ENCODE assay signal across 1 cellular context in the genomic region with DNA sequence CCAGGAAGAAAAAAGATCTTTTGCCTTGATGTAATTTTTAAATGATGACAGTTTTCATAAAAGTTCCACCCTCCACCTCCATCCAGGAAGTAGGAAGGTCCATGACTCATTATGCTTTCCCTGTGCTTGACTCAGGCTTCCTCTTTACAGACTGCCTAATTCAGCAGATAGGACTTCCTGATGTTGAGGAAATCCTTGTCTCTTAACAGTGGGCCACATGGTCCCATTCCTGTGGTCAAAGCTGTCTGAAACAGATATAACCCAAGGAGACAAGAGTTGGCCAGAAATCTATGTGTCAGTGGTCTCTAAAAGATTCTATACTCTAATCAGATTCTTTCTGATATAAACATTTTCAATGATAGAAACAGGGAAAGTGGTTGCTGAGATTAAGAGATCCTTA.
TF ChIP-seq lines count a peak whose summit lies in the region.

No MANE protein-coding gene starts in this region.

TF ChIP-seq in SK-N-SH treated with all-trans-retinoic acid at 6 μM for 48 hours, 23 proteins besides CTCF, POLR2A, EP300 and RAD21 (continued from another document):
- TF ChIP-seq, protein P1, sequence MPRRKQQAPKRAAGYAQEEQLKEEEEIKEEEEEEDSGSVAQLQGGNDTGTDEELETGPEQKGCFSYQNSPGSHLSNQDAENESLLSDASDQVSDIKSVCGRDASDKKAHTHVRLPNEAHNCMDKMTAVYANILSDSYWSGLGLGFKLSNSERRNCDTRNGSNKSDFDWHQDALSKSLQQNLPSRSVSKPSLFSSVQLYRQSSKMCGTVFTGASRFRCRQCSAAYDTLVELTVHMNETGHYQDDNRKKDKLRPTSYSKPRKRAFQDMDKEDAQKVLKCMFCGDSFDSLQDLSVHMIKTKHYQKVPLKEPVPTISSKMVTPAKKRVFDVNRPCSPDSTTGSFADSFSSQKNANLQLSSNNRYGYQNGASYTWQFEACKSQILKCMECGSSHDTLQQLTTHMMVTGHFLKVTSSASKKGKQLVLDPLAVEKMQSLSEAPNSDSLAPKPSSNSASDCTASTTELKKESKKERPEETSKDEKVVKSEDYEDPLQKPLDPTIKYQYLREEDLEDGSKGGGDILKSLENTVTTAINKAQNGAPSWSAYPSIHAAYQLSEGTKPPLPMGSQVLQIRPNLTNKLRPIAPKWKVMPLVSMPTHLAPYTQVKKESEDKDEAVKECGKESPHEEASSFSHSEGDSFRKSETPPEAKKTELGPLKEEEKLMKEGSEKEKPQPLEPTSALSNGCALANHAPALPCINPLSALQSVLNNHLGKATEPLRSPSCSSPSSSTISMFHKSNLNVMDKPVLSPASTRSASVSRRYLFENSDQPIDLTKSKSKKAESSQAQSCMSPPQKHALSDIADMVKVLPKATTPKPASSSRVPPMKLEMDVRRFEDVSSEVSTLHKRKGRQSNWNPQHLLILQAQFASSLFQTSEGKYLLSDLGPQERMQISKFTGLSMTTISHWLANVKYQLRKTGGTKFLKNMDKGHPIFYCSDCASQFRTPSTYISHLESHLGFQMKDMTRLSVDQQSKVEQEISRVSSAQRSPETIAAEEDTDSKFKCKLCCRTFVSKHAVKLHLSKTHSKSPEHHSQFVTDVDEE (CRISPR knock-in tag; IDR thresholded peaks at IDR 0.05): no peak
